ENCODE assay signal across 26 cellular contexts in the genomic region with DNA sequence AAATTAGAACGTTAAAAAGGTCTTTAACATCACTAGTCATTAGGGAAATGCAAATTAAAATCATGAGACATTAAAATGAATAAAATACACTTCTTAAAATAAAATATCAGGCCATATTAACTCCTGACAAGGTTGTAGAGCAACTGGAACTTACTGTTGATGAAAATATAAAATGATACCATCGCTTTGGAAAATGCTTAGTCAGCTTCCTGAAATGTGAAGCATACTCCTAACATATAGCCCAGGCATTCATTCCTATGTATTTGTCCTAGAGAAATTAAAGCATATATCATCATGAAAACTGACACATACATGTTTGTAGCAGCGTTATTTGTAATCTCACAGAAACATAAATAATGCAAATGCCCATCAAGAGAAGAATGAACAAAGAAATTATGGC.
DNase-seq lines count a peak whose midpoint lies in the region; ATAC-seq, FAIRE-seq and TF ChIP-seq lines count a peak whose summit lies in the region.
"Had no signal": no experiment of that assay in that cellular context is flagged by ENCODE, and none has a peak within 500 bp of the region (broad histone marks: within the 10 kb centered on the region; RNA-seq: fewer than 3 reads in every experiment).

No MANE protein-coding gene starts in this region.

- FAIRE-seq in HepG2 (lab: Jason Lieb, UNC): no peak
- FAIRE-seq in H1 (lab: Jason Lieb, UNC): no peak
- FAIRE-seq in GM19239 (lab: Jason Lieb, UNC): no peak
- FAIRE-seq: GM12878, GM12892, GM18507 had no signal

- no peaks in the 10 kb centered on the region for H3K9me1 ChIP-seq in IMR-90 (ENCODE audit: insufficient read depth, low read length)

- no peak overlapping the region for H3K4me2 ChIP-seq in HepG2 (ENCODE audit: low read depth, low read length)
- no peak overlapping the region for H3K4me2 ChIP-seq in IMR-90 (ENCODE audit: low read depth, low read length)
- H3K4me2 ChIP-seq in H1 (ENCODE audit: insufficient read depth in 1 of 2, low read depth in 2 of 2, low read length in 2 of 2): no peak overlapping the region
- H3K4me2 ChIP-seq: BLaER1 had no signal

- H3K4me3 ChIP-seq in HepG2 (replicated peaks in 1 of 3; ENCODE audit: insufficient read depth in 1 of 3, low read depth in 2 of 3, low read length in 3 of 3): no peak overlapping the region
- no peak overlapping the region for H3K4me3 ChIP-seq in right lobe of liver
- H3K4me3 ChIP-seq in IMR-90 (ENCODE audit: insufficient read depth, low read depth, low read length): no peak overlapping the region
- H3K4me3 ChIP-seq in H1 (ENCODE audit: extremely low read depth in 1 of 4, insufficient read depth in 2 of 4, low read depth in 3 of 4, low read length in 4 of 4): no peak overlapping the region
- H3K4me3 ChIP-seq: BLaER1, GM12878 had no signal

- H3K36me3 ChIP-seq in HepG2 (replicated peaks in 1 of 2; ENCODE audit: control insufficient read depth in 1 of 2, insufficient read depth in 2 of 2, low read length in 2 of 2) (no peaks in the 10 kb centered on the region), right lobe of liver (no peaks in the 10 kb centered on the region), IMR-90 (ENCODE audit: control insufficient read depth, insufficient read depth, low read length) (no peaks in the 10 kb centered on the region), H1 (ENCODE audit: control insufficient read depth in 2 of 4, insufficient read depth in 4 of 4, low read length in 3 of 4) (no peaks in the 10 kb centered on the region)
- H3K36me3 ChIP-seq: BE2C, BLaER1 had no signal

- H2BK20ac ChIP-seq in IMR-90 (ENCODE audit: low read depth, low read length): no peak overlapping the region
- H2BK20ac ChIP-seq in H1 (ENCODE audit: low read length): no peak overlapping the region

- H3K18ac ChIP-seq in IMR-90 (ENCODE audit: low read depth, low read length) (no peak overlapping the region), H1 (ENCODE audit: extremely low read depth, low read length) (no peak overlapping the region)

- no peak for ATAC-seq in HepG2
- ATAC-seq in right lobe of liver: no peak
- ATAC-seq in IMR-90 (ENCODE audit: low read depth): no peak
- ATAC-seq: GM12878 had no signal

- H4K20me1 ChIP-seq in HepG2 (ENCODE audit: insufficient read depth, low read length) (no peaks in the 10 kb centered on the region), IMR-90 (ENCODE audit: insufficient read depth, low read length) (no peaks in the 10 kb centered on the region), H1 (replicated peaks in 1 of 2; ENCODE audit: control insufficient read depth in 1 of 2, insufficient read depth in 2 of 2, low read length in 2 of 2) (no peaks in the 10 kb centered on the region)
- H4K20me1 ChIP-seq: BLaER1 had no signal

- POLR2A ChIA-PET in HepG2 (lab: Yijun Ruan, JAX): no interaction called here
- POLR2A ChIA-PET in IMR-90 (lab: Charles Lee; ENCODE audit: unreplicated experiment): no interaction called here
- POLR2A ChIA-PET in H1 (lab: Charles Lee; ENCODE audit: partially characterized antibody): no interaction called here

- DNase-seq in HepG2 (ENCODE audit: low spot score): no peak
- no peak for DNase-seq in right lobe of liver
- DNase-seq in IMR-90: no peak
- no peak for DNase-seq in H1 (ENCODE audit: low read depth in 1 of 2, low spot score in 2 of 2)
- no peak for DNase-seq in GM19239 (ENCODE audit: insufficient read length, low spot score)
- no peak for DNase-seq in Calu3
- DNase-seq: ACHN; BE2C; C1 segment of cervical spinal cord; CD4-positive, alpha-beta memory T cell; CD4-positive, CD25-positive, alpha-beta regulatory T cell; CD8-positive, alpha-beta memory T cell; COR-L47; DMS 273 treated with DMSO at 0.1 percent for 48 hours; DMS153; DMS53; DMS79; DND-41; EL; GDM1 had no signal

- no peak overlapping the region for H2BK5ac ChIP-seq in IMR-90 (ENCODE audit: low read depth, low read length, poor library complexity, severe bottlenecking)
- no peak overlapping the region for H2BK5ac ChIP-seq in H1 (ENCODE audit: low read depth, low read length)

- no peaks in the 10 kb centered on the region for H3K79me1 ChIP-seq in IMR-90 (ENCODE audit: low read depth in 1 of 2, low read length in 2 of 2)
- no peaks in the 10 kb centered on the region for H3K79me1 ChIP-seq in H1 (ENCODE audit: low read depth, low read length)

- H3K9me3 ChIP-seq in HepG2 (ENCODE audit: low read length): peaks cover 92% of the 10 kb centered on the region
- H3K9me3 ChIP-seq in right lobe of liver: no peaks in the 10 kb centered on the region
- H3K9me3 ChIP-seq in IMR-90 (ENCODE audit: control insufficient read depth, insufficient read depth, low read length): 0 out of 2 replicates have a peak, but pooled peaks cover 2% of the 10 kb centered on the region
- H3K9me3 ChIP-seq in H1 (ENCODE audit: insufficient read depth in 2 of 2, low read depth in 1 of 2, low read length in 1 of 2): no peaks in the 10 kb centered on the region; a peak in 1 of 4 replicates
- H3K9me3 ChIP-seq: BLaER1 had no signal

- TF ChIP-seq POLR2A in HepG2 (IDR thresholded peaks at IDR 0.05; ENCODE audit: insufficient read depth in 1 of 2, low read depth in 2 of 2, low read length in 2 of 2) (no peak), right lobe of liver (IDR thresholded peaks at IDR 0.05) (no peak), IMR-90 (IDR thresholded peaks at IDR 0.05; ENCODE audit: low read depth, low read length) (no peak), H1 (IDR thresholded peaks at IDR 0.05; ENCODE audit: control extremely low read depth in 1 of 2, low read depth in 2 of 2, low read length in 2 of 2) (no peak)

- no peak overlapping the region for H4K8ac ChIP-seq in IMR-90 (ENCODE audit: low read depth in 2 of 2, low read length in 2 of 2)
- no peak overlapping the region for H4K8ac ChIP-seq in H1 (ENCODE audit: extremely low read depth, insufficient read depth, low read length)

- TF ChIP-seq EP300 in HepG2 (IDR thresholded peaks at IDR 0.05; ENCODE audit: low read depth in 2 of 2, low read length in 2 of 2) (no peak), HepG2 (CRISPR knock-in tag; IDR thresholded peaks at IDR 0.05; ENCODE audit: borderline replicate concordance) (no peak), H1 (IDR thresholded peaks at IDR 0.05; ENCODE audit: borderline replicate concordance in 1 of 2, low read depth in 2 of 2, low read length in 2 of 2) (no peak)

- H3K27ac ChIP-seq in HepG2 (ENCODE audit: extremely low read length, insufficient read depth, low read length): no peak overlapping the region
- no peak overlapping the region for H3K27ac ChIP-seq in right lobe of liver
- H3K27ac ChIP-seq in IMR-90 (ENCODE audit: insufficient read depth, low read length): no peak overlapping the region
- H3K27ac ChIP-seq in H1 (ENCODE audit: low read depth, low read length): no peak overlapping the region
- H3K27ac ChIP-seq: 22Rv1, BLaER1 had no signal

- no peaks in the 10 kb centered on the region for H3K79me2 ChIP-seq in HepG2 (ENCODE audit: insufficient read depth, low read length)
- H3K79me2 ChIP-seq in H1 (ENCODE audit: control insufficient read depth in 1 of 2, insufficient read depth in 2 of 2, low read length in 2 of 2): no peaks in the 10 kb centered on the region

- H2AFZ ChIP-seq in HepG2 (ENCODE audit: low read length) (no peak overlapping the region), IMR-90 (replicated peaks; ENCODE audit: low read length, poor library complexity) (no peak overlapping the region), H1 (ENCODE audit: low read length) (no peak overlapping the region)

- H3K4ac ChIP-seq in IMR-90 (ENCODE audit: low read depth, low read length): no peak overlapping the region
- no peak overlapping the region for H3K4ac ChIP-seq in H1 (replicated peaks; ENCODE audit: insufficient read length, low read depth, low read length)

- H3K27me3 Mint-ChIP-seq in Calu3 (ENCODE audit: unreplicated experiment): no peaks in the 10 kb centered on the region
- H3K27me3 Mint-ChIP-seq: CD4-positive, alpha-beta memory T cell; CD4-positive, CD25-positive, alpha-beta regulatory T cell; CD8-positive, alpha-beta memory T cell had no signal

- intact Hi-C loops in HepG2 (cut with micrococcal nuclease; ENCODE audit: unreplicated experiment): no loop called here
- intact Hi-C loops in right lobe of liver (cut with DNase I): no loop called here
- intact Hi-C loops in IMR-90 (cut with micrococcal nuclease): no loop called here
- intact Hi-C loops in Calu3 (cut with micrococcal nuclease; ENCODE audit: unreplicated experiment): no loop called here

- TF ChIP-seq RAD21 in HepG2 (CRISPR knock-in tag; IDR thresholded peaks at IDR 0.05) (no peak), IMR-90 (IDR thresholded peaks at IDR 0.05; ENCODE audit: low read length) (no peak), H1 (IDR thresholded peaks at IDR 0.05 in 1 of 2, conservative IDR thresholded peaks at IDR 0.05 in 1 of 2; ENCODE audit: low read depth in 2 of 2, low read length in 2 of 2) (no peak)

- H4K91ac ChIP-seq in IMR-90 (ENCODE audit: insufficient read depth, low read depth, low read length): no peak overlapping the region
- H4K91ac ChIP-seq in H1 (replicated peaks; ENCODE audit: insufficient read length, low read length): no peak overlapping the region

- H4K5ac ChIP-seq in IMR-90 (ENCODE audit: low read depth, low read length) (no peak overlapping the region), H1 (ENCODE audit: insufficient read length, low read depth, low read length) (no peak overlapping the region)

- H2AK5ac ChIP-seq in IMR-90 (ENCODE audit: low read depth, low read length) (no peak overlapping the region), H1 (ENCODE audit: low read depth, low read length) (no peak overlapping the region)

- H2BK15ac ChIP-seq in IMR-90 (ENCODE audit: low read depth, low read length) (no peak overlapping the region), H1 (ENCODE audit: low read length) (no peak overlapping the region)

- BruUV-seq in HepG2 (replicated peaks; lab: Mats Ljungman, UMichigan) (no TSS peak), IMR-90 (replicated peaks; lab: Mats Ljungman, UMichigan) (no TSS peak), Calu3 (replicated peaks; lab: Mats Ljungman, UMichigan) (no TSS peak)

- H3K27ac Mint-ChIP-seq in Calu3 (ENCODE audit: unreplicated experiment): no peak overlapping the region
- H3K27ac Mint-ChIP-seq: CD14-positive monocyte; CD4-positive, alpha-beta memory T cell; CD4-positive, CD25-positive, alpha-beta regulatory T cell; CD8-positive, alpha-beta memory T cell had no signal

- H3K23me2 ChIP-seq in H1 (ENCODE audit: low read depth, low read length): 0 out of 2 replicates have a peak, but pooled peaks cover 1% of the 10 kb centered on the region

- H3K9me3 Mint-ChIP-seq in Calu3 (ENCODE audit: low read depth, unreplicated experiment): peaks cover 3% of the 10 kb centered on the region

- H3K27me3 ChIP-seq in HepG2 (ENCODE audit: control insufficient read depth in 1 of 2, insufficient read depth in 2 of 2, low read length in 2 of 2) (no peaks in the 10 kb centered on the region), right lobe of liver (no peaks in the 10 kb centered on the region), IMR-90 (ENCODE audit: control insufficient read depth, insufficient read depth, low read length) (no peaks in the 10 kb centered on the region), H1 (replicated peaks in 1 of 4; ENCODE audit: control insufficient read depth in 3 of 4, extremely low read depth in 1 of 4, insufficient read depth in 3 of 4, low read length in 3 of 4) (no peaks in the 10 kb centered on the region)
- H3K27me3 ChIP-seq: BE2C, BLaER1 had no signal

- H2BK12ac ChIP-seq in H1 (ENCODE audit: low read depth, low read length): no peak overlapping the region

- no peak overlapping the region for H3K4me3 Mint-ChIP-seq in Calu3 (ENCODE audit: low read depth, unreplicated experiment)
- H3K4me3 Mint-ChIP-seq: CD14-positive monocyte; CD4-positive, alpha-beta memory T cell; CD8-positive, alpha-beta memory T cell had no signal

- dilution Hi-C loops in IMR-90 (cut with HindIII; ENCODE audit: low sequenced_read_pairs, unreplicated experiment): no loop called here

- no peaks in the 10 kb centered on the region for H3K36me3 Mint-ChIP-seq in Calu3 (ENCODE audit: insufficient read depth, unreplicated experiment)
- H3K36me3 Mint-ChIP-seq: CD14-positive monocyte; CD4-positive, alpha-beta memory T cell; CD4-positive, CD25-positive, alpha-beta regulatory T cell; CD8-positive, alpha-beta memory T cell had no signal

- 3% methylated on average over 3 of the region's 3 CpGs for WGBS in HepG2 (ENCODE audit: low lambda C conversion rate)
- WGBS in right lobe of liver (ENCODE audit: insufficient coverage, low coverage, low lambda C conversion rate, missing lambda C conversion rate): 74% methylated on average over 3 of the region's 3 CpGs
- WGBS in IMR-90 (ENCODE audit: extremely low coverage in 2 of 2, insufficient read length in 1 of 2), 2 experiments: no CpG with 5 or more reads among the region's 3 CpGs
- 92% methylated on average over 3 of the region's 3 CpGs; no CpG with 5 or more reads in 1 of the 2 experiments for WGBS in H1 (ENCODE audit: extremely low coverage in 1 of 2, insufficient coverage in 1 of 2, insufficient read length in 1 of 2, insufficient replicate concordance in 2 of 2, low coverage in 1 of 2, low lambda C conversion rate in 2 of 2, missing lambda C conversion rate in 1 of 2), 2 experiments

- CTCF ChIA-PET in HepG2 (lab: Yijun Ruan, JAX; ENCODE audit: low intra/inter-chr PET ratio, low total read pairs) (no interaction called here), IMR-90 (lab: Yijun Ruan, JAX) (no interaction called here), H1 (lab: Charles Lee; ENCODE audit: partially characterized antibody) (no interaction called here), Calu3 (lab: Charles Lee) (interaction anchor here (0.7 kb wide), 1 partner anchor 46 kb away, joined by 3 read pairs; no protein-coding TSS in a partner anchor)

- in situ Hi-C loops in HepG2 (cut with HindIII; ENCODE audit: extremely low pct_ligation_motif_present, low pct_unique_long_range_greater_than_20kb) (no loop called here), IMR-90 (cut with MboI; ENCODE audit: low sequenced_read_pairs) (no loop called here)

- H3K14ac ChIP-seq in IMR-90 (replicated peaks; ENCODE audit: low read depth, low read length) (no peak overlapping the region), H1 (ENCODE audit: insufficient read length) (no peak overlapping the region)

- H3K4me1 ChIP-seq in HepG2 (ENCODE audit: insufficient read depth, low read length) (no peaks in the 10 kb centered on the region), right lobe of liver (no peaks in the 10 kb centered on the region), IMR-90 (ENCODE audit: control insufficient read depth, insufficient read depth, low read length) (no peaks in the 10 kb centered on the region), H1 (replicated peaks in 1 of 4; ENCODE audit: control insufficient read depth in 3 of 4, insufficient read depth in 4 of 4, low read length in 3 of 4) (no peaks in the 10 kb centered on the region)
- H3K4me1 ChIP-seq: BLaER1 had no signal

- no peak for TF ChIP-seq CTCF in HepG2 (CRISPR knock-in tag; IDR thresholded peaks at IDR 0.05)
- no peak for TF ChIP-seq CTCF in right lobe of liver (IDR thresholded peaks at IDR 0.05)
- no peak for TF ChIP-seq CTCF in IMR-90 (conservative IDR thresholded peaks at IDR 0.05; ENCODE audit: low read depth, low read length)
- no peak for TF ChIP-seq CTCF in H1 (IDR thresholded peaks at IDR 0.05; ENCODE audit: control extremely low read depth in 1 of 3, insufficient read depth in 1 of 3, low read depth in 1 of 3, low read length in 3 of 3)
- no peak for TF ChIP-seq CTCF in Calu3 (IDR thresholded peaks at IDR 0.05; ENCODE audit: unreplicated experiment)

- no peak overlapping the region for H2BK120ac ChIP-seq in IMR-90 (ENCODE audit: low read depth, low read length)
- H2BK120ac ChIP-seq in H1 (replicated peaks; ENCODE audit: low read depth, low read length): no peak overlapping the region

- no peak overlapping the region for H3K9ac ChIP-seq in HepG2 (ENCODE audit: insufficient read depth, low read depth, low read length)
- no peak overlapping the region for H3K9ac ChIP-seq in IMR-90 (ENCODE audit: low read depth, low read length)
- H3K9ac ChIP-seq in H1 (replicated peaks in 1 of 4; ENCODE audit: extremely low read depth in 1 of 4, low read depth in 3 of 4, low read length in 3 of 4): no peak overlapping the region
- H3K9ac ChIP-seq: BLaER1 had no signal

- H3K23ac ChIP-seq in IMR-90 (ENCODE audit: low read depth, low read length) (no peak overlapping the region), H1 (ENCODE audit: insufficient read length) (no peak overlapping the region)

- H3K4me1 Mint-ChIP-seq in Calu3 (ENCODE audit: low read depth, unreplicated experiment): peaks cover 18% of the 10 kb centered on the region
- H3K4me1 Mint-ChIP-seq: CD4-positive, alpha-beta memory T cell; CD4-positive, CD25-positive, alpha-beta regulatory T cell; CD8-positive, alpha-beta memory T cell had no signal

- H2AK9ac ChIP-seq in IMR-90 (replicated peaks; ENCODE audit: low read depth, low read length, poor library complexity): no peak overlapping the region

- H3K56ac ChIP-seq in IMR-90 (ENCODE audit: extremely low read depth, insufficient read depth, low read length): no peak overlapping the region
- no peak overlapping the region for H3K56ac ChIP-seq in H1 (replicated peaks; ENCODE audit: insufficient read length, low read depth, low read length)

Comparison
In these comparisons a context has a peak if more than half of its experiments do, and no peak if none do; other contexts are left out.
1. Of the 41 proteins assayed by ChIP-seq in both HepG2 and H1: peak only in HepG2: none; only in H1: none; in both: MAFK; in neither: 40.